ENCODE assay signal across 24 cellular contexts in the genomic region with DNA sequence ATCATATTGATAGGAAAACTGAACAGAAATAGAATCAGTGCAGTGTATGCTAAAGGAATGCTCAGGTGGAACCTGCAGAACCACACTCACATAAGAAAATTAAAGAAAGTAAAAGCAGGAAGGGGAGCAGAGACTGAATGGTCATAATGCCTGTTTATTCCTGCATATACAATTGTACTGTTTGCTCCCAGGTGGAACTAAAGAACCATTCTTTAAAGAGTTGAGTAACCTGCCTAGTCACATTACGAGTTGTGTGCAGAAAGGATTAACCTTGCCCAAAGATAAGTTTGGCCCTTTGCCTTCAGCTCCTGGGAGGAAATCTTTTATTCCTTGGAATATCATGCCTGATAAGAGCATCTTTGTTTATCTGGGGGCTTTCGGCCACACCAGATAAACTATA.
"Had no signal": no experiment of that assay in that cellular context is flagged by ENCODE, and none has a peak within 500 bp of the region (broad histone marks: within the 10 kb centered on the region; RNA-seq: fewer than 3 reads in every experiment).

No MANE protein-coding gene starts in this region.

- H3K4me1 Mint-ChIP-seq: memory B cell; naive thymus-derived CD4-positive, alpha-beta T cell; stimulated activated memory B cell treated with anti-CD40 and anti-IgM and Interleukin-4, amounts not matched to agents 10 μg/mL and 1 μg/mL and 100 μg/mL, for 72 hours; stimulated activated naive CD8-positive, alpha-beta T cell treated with anti-CD3 and anti-CD28 coated beads, Interleukin-15, amount 100 ng/mL, for 72 hours had no signal

- H3K36me3 ChIP-seq: left ventricle myocardium inferior, ovary, right atrium auricular region, right lobe of liver, tibial nerve, uterus had no signal

- ATAC-seq: mucosa of descending colon; naive thymus-derived CD4-positive, alpha-beta T cell; natural killer cell treated with Interleukin-12 subunit alpha and Interleukin-12 subunit beta and Interleukin-15 and Interleukin-18, amount 100 ng/mL, for 72 hours; right lobe of liver; stimulated activated memory B cell treated with anti-CD40 and anti-IgM and Interleukin-4, amounts not matched to agents 10 μg/mL and 1 μg/mL and 100 μg/mL, for 72 hours; stimulated activated naive CD8-positive, alpha-beta T cell treated with anti-CD3 and anti-CD28 coated beads, Interleukin-15, amount 100 ng/mL, for 72 hours had no signal

- H3K27me3 Mint-ChIP-seq: memory B cell; naive thymus-derived CD4-positive, alpha-beta T cell; natural killer cell treated with Interleukin-12 subunit alpha and Interleukin-12 subunit beta and Interleukin-15 and Interleukin-18, amount 100 ng/mL, for 72 hours; progenitor cell of endocrine pancreas; stimulated activated memory B cell treated with anti-CD40 and anti-IgM and Interleukin-4, amounts not matched to agents 10 μg/mL and 1 μg/mL and 100 μg/mL, for 72 hours; stimulated activated naive CD8-positive, alpha-beta T cell treated with anti-CD3 and anti-CD28 coated beads, Interleukin-15, amount 100 ng/mL, for 72 hours; type B pancreatic cell had no signal

- H3K4me3 ChIP-seq: left ventricle myocardium inferior, lung, mucosa of descending colon, ovary, right atrium auricular region, right lobe of liver, smooth muscle cell, tibial nerve, uterus had no signal

- H3K9me3 Mint-ChIP-seq: type B pancreatic cell had no signal

- H3K27ac ChIP-seq: left ventricle myocardium inferior, ovary, right atrium auricular region, right lobe of liver, tibial nerve, uterus had no signal

- H3K4me3 Mint-ChIP-seq: memory B cell; naive thymus-derived CD4-positive, alpha-beta T cell; natural killer cell treated with Interleukin-12 subunit alpha and Interleukin-12 subunit beta and Interleukin-15 and Interleukin-18, amount 100 ng/mL, for 72 hours; stimulated activated memory B cell treated with anti-CD40 and anti-IgM and Interleukin-4, amounts not matched to agents 10 μg/mL and 1 μg/mL and 100 μg/mL, for 72 hours; stimulated activated naive CD8-positive, alpha-beta T cell treated with anti-CD3 and anti-CD28 coated beads, Interleukin-15, amount 100 ng/mL, for 72 hours; type B pancreatic cell had no signal

- H3K27me3 ChIP-seq: ovary, right atrium auricular region, right lobe of liver, tibial nerve, uterus had no signal

- H3K4me2 ChIP-seq: smooth muscle cell had no signal

- DNase-seq: islet precursor cell; left ventricle myocardium inferior; midbrain; mucosa of descending colon; naive thymus-derived CD4-positive, alpha-beta T cell; ovary; right lobe of liver; stimulated activated CD4-positive, alpha-beta T cell treated with anti-CD3 and anti-CD28 coated beads, Interleukin-1b, Interleukin-23, amount 100 ng/mL, for 48 hours; stimulated activated CD4-positive, alpha-beta T cell treated with anti-CD3 and anti-CD28 coated beads, Interleukin-2, amount 100 ng/mL, for 48 hours; stimulated activated CD4-positive, alpha-beta T cell treated with anti-CD3 and anti-CD28 coated beads, Interleukin-4, amount 100 ng/mL, for 4 hours; stimulated activated CD8-positive, alpha-beta memory T cell treated with anti-CD3 and anti-CD28 coated beads, Interleukin-4, amount 100 ng/mL, for 48 hours; stimulated activated naive CD4-positive, alpha-beta T cell treated with Interleukin-2 at 50 U/mL for 16 hours; stimulated activated naive CD8-positive, alpha-beta T cell treated with anti-CD3 and anti-CD28 coated beads, Interleukin-15, amount 100 ng/mL, for 72 hours; substantia nigra; uterus had no signal

- H3K27ac Mint-ChIP-seq: memory B cell; naive thymus-derived CD4-positive, alpha-beta T cell; natural killer cell treated with Interleukin-12 subunit alpha and Interleukin-12 subunit beta and Interleukin-15 and Interleukin-18, amount 100 ng/mL, for 72 hours; progenitor cell of endocrine pancreas; stimulated activated memory B cell treated with anti-CD40 and anti-IgM and Interleukin-4, amounts not matched to agents 10 μg/mL and 1 μg/mL and 100 μg/mL, for 72 hours; stimulated activated naive CD8-positive, alpha-beta T cell treated with anti-CD3 and anti-CD28 coated beads, Interleukin-15, amount 100 ng/mL, for 72 hours; type B pancreatic cell had no signal

- H3K36me3 Mint-ChIP-seq: memory B cell; naive thymus-derived CD4-positive, alpha-beta T cell; natural killer cell treated with Interleukin-12 subunit alpha and Interleukin-12 subunit beta and Interleukin-15 and Interleukin-18, amount 100 ng/mL, for 72 hours; stimulated activated memory B cell treated with anti-CD40 and anti-IgM and Interleukin-4, amounts not matched to agents 10 μg/mL and 1 μg/mL and 100 μg/mL, for 72 hours; type B pancreatic cell had no signal

- H3K4me1 ChIP-seq: left ventricle myocardium inferior, right atrium auricular region, right lobe of liver, tibial nerve, uterus had no signal
